ENCODE assay signal across 2 cellular contexts in genomic region chr9:124256517-124257069, GRCh38.
TF ChIP-seq lines count a peak whose summit lies in the region.

No MANE protein-coding gene starts in this region.

TF ChIP-seq in HepG2, 621 proteins besides CTCF, POLR2A, EP300 and RAD21 (continued from another document and continues in another):
- TF ChIP-seq SOX5 (CRISPR knock-in tag; IDR thresholded peaks at IDR 0.05; ENCODE audit: borderline replicate concordance) (peak; percentile 28; the same call in 1 of the 2 replicates), HDAC1 (CRISPR knock-in tag; IDR thresholded peaks at IDR 0.05) (peak; percentile 70), ZNF350 (CRISPR knock-in tag; IDR thresholded peaks at IDR 0.05; ENCODE audit: borderline replicate concordance, low read depth) (0 out of 2 replicates have a peak, but pooled peaks have one; percentile 16), HDAC6 (IDR thresholded peaks at IDR 0.05; ENCODE audit: low read depth, low read length) (no peak), NRL (CRISPR knock-in tag; IDR thresholded peaks at IDR 0.05; ENCODE audit: borderline replicate concordance) (0 out of 2 replicates have a peak, but pooled peaks have one; percentile 7), ZNF770 (CRISPR knock-in tag; IDR thresholded peaks at IDR 0.05) (peak; percentile 79), SP140L (CRISPR knock-in tag; IDR thresholded peaks at IDR 0.05; ENCODE audit: borderline replicate concordance) (no peak), DZIP1 (CRISPR knock-in tag; IDR thresholded peaks at IDR 0.05) (no peak), ZNF33B (CRISPR knock-in tag; IDR thresholded peaks at IDR 0.05) (no peak), ZNF674 (CRISPR knock-in tag; IDR thresholded peaks at IDR 0.05; ENCODE audit: low read depth) (no peak), ZNF333 (CRISPR knock-in tag; IDR thresholded peaks at IDR 0.05; ENCODE audit: borderline replicate concordance) (no peak), ZNF841 (CRISPR knock-in tag; IDR thresholded peaks at IDR 0.05; ENCODE audit: borderline replicate concordance) (no peak), POLR2AphosphoS2 (IDR thresholded peaks at IDR 0.05; ENCODE audit: low read depth, low read length) (no peak), ZMYM3 (CRISPR knock-in tag; IDR thresholded peaks at IDR 0.05) (peak; percentile 81), ZNF629 (CRISPR knock-in tag; conservative IDR thresholded peaks at IDR 0.05) (peak; percentile 97), HMGXB4 (CRISPR knock-in tag; IDR thresholded peaks at IDR 0.05; ENCODE audit: borderline replicate concordance in 1 of 2, low read depth in 1 of 2) (no peak), KDM1A (CRISPR knock-in tag; IDR thresholded peaks at IDR 0.05) (peak; percentile 65; the same call in 1 of the 2 replicates), TBX2 (CRISPR knock-in tag; IDR thresholded peaks at IDR 0.05; ENCODE audit: borderline replicate concordance) (no peak; the same call in 1 of the 2 replicates)

TF ChIP-seq in SK-N-SH, 30 proteins besides CTCF, POLR2A, EP300 and RAD21 (continued from another document):
- TF ChIP-seq MAX (IDR thresholded peaks at IDR 0.05; ENCODE audit: low read depth) (peak; percentile 26; the same call in 1 of the 2 replicates), FOSL2 (IDR thresholded peaks at IDR 0.05; ENCODE audit: borderline replicate concordance, low read depth) (peak; percentile 23; the same call in 1 of the 2 replicates), TCF12 (IDR thresholded peaks at IDR 0.05) (peak; percentile 44; the same call in 1 of the 2 replicates)
